Comparison of ENCODE assay signal across 27 cellular contexts in the genomic region with DNA sequence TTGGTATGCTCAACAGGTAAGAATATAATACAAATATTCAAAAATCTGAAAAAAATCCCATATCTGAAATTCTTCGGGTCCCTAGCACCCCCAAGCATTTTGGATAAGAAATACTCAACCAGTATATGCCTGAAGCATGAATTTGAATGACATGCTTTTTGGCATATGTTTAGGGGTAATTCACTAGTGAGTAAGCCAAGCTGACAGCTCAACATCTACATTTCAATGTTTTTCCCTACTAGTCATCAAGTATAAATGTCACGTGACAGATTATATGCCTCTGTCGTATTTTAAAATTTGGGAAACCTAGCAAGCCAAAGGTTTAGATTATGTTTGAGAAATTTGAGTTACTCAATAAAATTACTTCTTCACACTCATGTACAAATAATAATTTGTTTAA.
DNase-seq lines count a peak whose midpoint lies in the region; ATAC-seq and TF ChIP-seq lines count a peak whose summit lies in the region.
"Had no signal": no experiment of that assay in that cellular context is flagged by ENCODE, and none has a peak within 500 bp of the region (broad histone marks: within the 10 kb centered on the region; RNA-seq: fewer than 3 reads in every experiment).

No MANE protein-coding gene starts in this region.

- H3K36me3 ChIP-seq in breast epithelium = peaks cover 3% of the 10 kb centered on the region
- H3K36me3 ChIP-seq: ascending aorta, vagina had no signal

- POLR2A ChIA-PET in MCF 10A (lab: Yijun Ruan, JAX) = no interaction called here
- POLR2A ChIA-PET in RWPE1 (lab: Yijun Ruan, JAX; ENCODE audit: low non-redundant PET) = no interaction called here

- no TSS peak for BruUV-seq in MCF 10A (replicated peaks; lab: Mats Ljungman, UMichigan)

- ATAC-seq in HG02588 (IDR thresholded peaks at IDR 0.05; ENCODE audit: unreplicated experiment) = no peak
- ATAC-seq: heart right ventricle, HepG2, T-helper 17 cell had no signal

- H3K9me3 Mint-ChIP-seq in MCF 10A (ENCODE audit: unreplicated experiment) = peaks cover 6% of the 10 kb centered on the region
- H3K9me3 Mint-ChIP-seq: CD4-positive, CD25-positive, alpha-beta regulatory T cell; stimulated activated naive CD8-positive, alpha-beta T cell treated with anti-CD3 and anti-CD28 coated beads, Interleukin-15, Interleukin-2, amounts not matched to agents 100 ng/mL and 50 ng/mL, for 24 hours had no signal

- no peak for TF ChIP-seq POLR2A in breast epithelium (IDR thresholded peaks at IDR 0.05)

- peaks cover 8% of the 10 kb centered on the region for H3K36me3 Mint-ChIP-seq in MCF 10A (ENCODE audit: insufficient read depth, unreplicated experiment)

- DNase-seq in MCF 10A (ENCODE audit: unreplicated experiment) = peak; percentile 30
- no peak for DNase-seq in breast epithelium (ENCODE audit: low spot score in 2 of 2)
- peak; percentile 3 for DNase-seq in RWPE1 (ENCODE audit: low spot score)
- peak; percentile 1 for DNase-seq in fibroblast of gingiva (ENCODE audit: low read depth)
- DNase-seq in Kasumi-1 (lab: John Stamatoyannopoulos, UW) = no peak
- DNase-seq in NCI-H774 (lab: John Stamatoyannopoulos, UW) = no peak
- DNase-seq in SK-N-DZ (ENCODE audit: low spot score) = no peak
- DNase-seq: activated effector memory CD4-positive, alpha-beta T cell treated with Interleukin-2 at 50 U/mL for 16 hours; activated naive CD8-positive, alpha-beta T cell treated with anti-CD3 and anti-CD28 coated beads for 36 hours; activated T-cell treated with anti-CD3 and anti-CD28 coated beads for 4 hours; CD4-positive, CD25-positive, alpha-beta regulatory T cell; dorsolateral prefrontal cortex; heart right ventricle; NCI-H1105 treated with DMSO at 0.1 percent for 48 hours; NCI-H2029; NCI-H2227 treated with DMSO at 0.1 percent for 48 hours; NCI-H69; nephron progenitor cell; SK-N-SH; T-helper 17 cell had no signal

- no peak overlapping the region for H3K4me3 ChIP-seq in breast epithelium
- H3K4me3 ChIP-seq: ascending aorta, dorsolateral prefrontal cortex, HAP-1, heart right ventricle, vagina had no signal

- H3K27ac ChIP-seq in breast epithelium (no peak overlapping the region), RWPE1 (no peak overlapping the region)
- H3K27ac ChIP-seq: 22Rv1, ascending aorta, dorsolateral prefrontal cortex, heart right ventricle, vagina had no signal

- H3K9me3 ChIP-seq in breast epithelium = no peaks in the 10 kb centered on the region
- H3K9me3 ChIP-seq: ascending aorta, HAP-1, vagina had no signal

- H3K4me1 ChIP-seq in breast epithelium = no peaks in the 10 kb centered on the region
- H3K4me1 ChIP-seq: ascending aorta, heart right ventricle, vagina had no signal

- H3K27me3 Mint-ChIP-seq in MCF 10A (ENCODE audit: insufficient read depth, unreplicated experiment) = no peaks in the 10 kb centered on the region
- H3K27me3 Mint-ChIP-seq: activated naive CD8-positive, alpha-beta T cell treated with anti-CD3 and anti-CD28 coated beads for 36 hours; CD4-positive, CD25-positive, alpha-beta regulatory T cell; stimulated activated naive CD8-positive, alpha-beta T cell treated with anti-CD3 and anti-CD28 coated beads, Interleukin-15, Interleukin-2, amounts not matched to agents 100 ng/mL and 50 ng/mL, for 24 hours; T-helper 17 cell had no signal

- H3K4me3 Mint-ChIP-seq in MCF 10A (ENCODE audit: unreplicated experiment) = no peak overlapping the region
- H3K4me3 Mint-ChIP-seq: activated naive CD8-positive, alpha-beta T cell treated with anti-CD3 and anti-CD28 coated beads for 36 hours; CD4-positive, CD25-positive, alpha-beta regulatory T cell; nephron progenitor cell; stimulated activated naive CD8-positive, alpha-beta T cell treated with anti-CD3 and anti-CD28 coated beads, Interleukin-15, Interleukin-2, amounts not matched to agents 100 ng/mL and 50 ng/mL, for 24 hours; T-helper 17 cell had no signal

- intact Hi-C loops in MCF 10A (cut with micrococcal nuclease) (no loop called here), breast epithelium (cut with DNase I; ENCODE audit: low total_unique reads) (no loop called here)

- TF ChIP-seq CTCF in MCF 10A (IDR thresholded peaks at IDR 0.05; ENCODE audit: unreplicated experiment) (no peak), breast epithelium (IDR thresholded peaks at IDR 0.05) (no peak), RWPE1 (conservative IDR thresholded peaks at IDR 0.05; ENCODE audit: low read depth) (no peak)

- H3K27ac Mint-ChIP-seq in MCF 10A (ENCODE audit: low read depth, unreplicated experiment) = no peak overlapping the region
- H3K27ac Mint-ChIP-seq: activated naive CD8-positive, alpha-beta T cell treated with anti-CD3 and anti-CD28 coated beads for 36 hours; CD4-positive, CD25-positive, alpha-beta regulatory T cell; nephron progenitor cell; stimulated activated naive CD8-positive, alpha-beta T cell treated with anti-CD3 and anti-CD28 coated beads, Interleukin-15, Interleukin-2, amounts not matched to agents 100 ng/mL and 50 ng/mL, for 24 hours; T-helper 17 cell had no signal

- H3K27me3 ChIP-seq in breast epithelium = no peaks in the 10 kb centered on the region
- H3K27me3 ChIP-seq: ascending aorta, heart right ventricle, vagina had no signal

- H3K4me1 Mint-ChIP-seq in MCF 10A (ENCODE audit: insufficient read depth, unreplicated experiment) = no peaks in the 10 kb centered on the region
- H3K4me1 Mint-ChIP-seq: activated naive CD8-positive, alpha-beta T cell treated with anti-CD3 and anti-CD28 coated beads for 36 hours; nephron progenitor cell had no signal

- CTCF ChIA-PET in MCF 10A (lab: Yijun Ruan, JAX) (no interaction called here), RWPE1 (lab: Yijun Ruan, JAX) (no interaction called here)

Comparison
In these comparisons a context has a peak if more than half of its experiments do, and no peak if none do; other contexts are left out.
1. DNase-seq: peak in MCF 10A (single experiment), RWPE1 (single experiment) and fibroblast of gingiva (single experiment); none in breast epithelium (0 of 2), Kasumi-1 (0 of 2), NCI-H774 (single experiment) and SK-N-DZ (single experiment).